ENCODE assay signal across 8 cellular contexts in genomic region chr1:5514519-5515183, GRCh38.
A peak's percentile ranks its signal among the peaks of the same experiment; 100 is the strongest.
DNase-seq lines count a peak whose midpoint lies in the region; ATAC-seq and TF ChIP-seq lines count a peak whose summit lies in the region.

No MANE protein-coding gene starts in this region.

- no peaks in the 10 kb centered on the region for H3K27me3 Mint-ChIP-seq in activated CD8-positive, alpha-beta T cell treated with anti-CD3 and anti-CD28 coated beads, Interleukin-2, amount 10 ng/mL, durations not matched to agents 7 days and 5 days (ENCODE audit: low read depth)

- DNase-seq in D341Med (ENCODE audit: low spot score), result peak; percentile 89
- DNase-seq in NCI-H748 (lab: John Stamatoyannopoulos, UW; ENCODE audit: unreplicated experiment), result peak; percentile 65
- DNase-seq in activated CD8-positive, alpha-beta T cell treated with anti-CD3 and anti-CD28 coated beads, Interleukin-2, amount 10 ng/mL, durations not matched to agents 7 days and 5 days, result peak; percentile 70
- peak; percentile 18 to 38 (median 23) for DNase-seq in effector memory CD4-positive, alpha-beta T cell
- peak; percentile 78 for DNase-seq in midbrain (lab: John Stamatoyannopoulos, UW)
- DNase-seq in stimulated activated CD8-positive, alpha-beta memory T cell treated with anti-CD3 and anti-CD28 coated beads, Interleukin-4, amount 100 ng/mL, for 48 hours, result peak; percentile 88

- no peak overlapping the region for H3K4me3 ChIP-seq in HEK293 (ENCODE audit: low read depth, low read length)
- no peak overlapping the region for H3K4me3 ChIP-seq in effector memory CD4-positive, alpha-beta T cell (ENCODE audit: insufficient read depth, low read depth, low read length, poor library complexity, severe bottlenecking)

- H3K4me1 ChIP-seq in HEK293 (ENCODE audit: control insufficient read depth, insufficient read depth, low read length), result no peaks in the 10 kb centered on the region
- peaks cover 3% of the 10 kb centered on the region for H3K4me1 ChIP-seq in effector memory CD4-positive, alpha-beta T cell (ENCODE audit: control insufficient read depth, insufficient read depth, low read length, poor library complexity, severe bottlenecking)

- no peaks in the 10 kb centered on the region for H3K9me3 ChIP-seq in HEK293 (ENCODE audit: control insufficient read depth, insufficient read depth, low read depth, low read length)
- no peaks in the 10 kb centered on the region for H3K9me3 ChIP-seq in effector memory CD4-positive, alpha-beta T cell (ENCODE audit: control insufficient read depth, low read length)

- POLR2A ChIA-PET in HEK293 (lab: Yijun Ruan, JAX), result no interaction called here
- POLR2A ChIA-PET in activated CD8-positive, alpha-beta T cell treated with anti-CD3 and anti-CD28 coated beads, Interleukin-2, amount 10 ng/mL, durations not matched to agents 7 days and 5 days (lab: Charles Lee), result no interaction called here

- no peaks in the 10 kb centered on the region for H3K9me3 Mint-ChIP-seq in activated CD8-positive, alpha-beta T cell treated with anti-CD3 and anti-CD28 coated beads, Interleukin-2, amount 10 ng/mL, durations not matched to agents 7 days and 5 days (ENCODE audit: insufficient read depth)

- H3K4me1 Mint-ChIP-seq in activated CD8-positive, alpha-beta T cell treated with anti-CD3 and anti-CD28 coated beads, Interleukin-2, amount 10 ng/mL, durations not matched to agents 7 days and 5 days (ENCODE audit: low read depth), result no peaks in the 10 kb centered on the region

- no peaks in the 10 kb centered on the region for H3K36me3 Mint-ChIP-seq in activated CD8-positive, alpha-beta T cell treated with anti-CD3 and anti-CD28 coated beads, Interleukin-2, amount 10 ng/mL, durations not matched to agents 7 days and 5 days (ENCODE audit: low read depth)

- H3K27me3 ChIP-seq in effector memory CD4-positive, alpha-beta T cell (replicated peaks; ENCODE audit: control insufficient read depth, insufficient read depth, low read length, poor library complexity, severe bottlenecking), result peaks cover 3% of the 10 kb centered on the region

- no peak overlapping the region for H3K27ac ChIP-seq in HEK293 (ENCODE audit: extremely low read depth, low read depth, low read length)
- no peak overlapping the region for H3K27ac ChIP-seq in effector memory CD4-positive, alpha-beta T cell (ENCODE audit: insufficient read depth, low read length, poor library complexity, severe bottlenecking)

- CTCF ChIA-PET in HEK293 (lab: Yijun Ruan, JAX), result interaction anchor here (0.5 to 2.0 kb wide), 20 partner anchors 8 to 805 kb away, joined by 3 to 5 read pairs (median 3); no protein-coding TSS in a partner anchor
- CTCF ChIA-PET in activated CD8-positive, alpha-beta T cell treated with anti-CD3 and anti-CD28 coated beads, Interleukin-2, amount 10 ng/mL, durations not matched to agents 7 days and 5 days (lab: Charles Lee), result interaction anchor here (0.7 to 2.0 kb wide), 12 partner anchors 8 to 231 kb away, joined by 3 to 10 read pairs (median 3); no protein-coding TSS in a partner anchor

- peak; percentile 63 for TF ChIP-seq CTCF in HEK293 (tag by site-specific recombination; IDR thresholded peaks at IDR 0.05)

- no peak overlapping the region for H3K4me3 Mint-ChIP-seq in activated CD8-positive, alpha-beta T cell treated with anti-CD3 and anti-CD28 coated beads, Interleukin-2, amount 10 ng/mL, durations not matched to agents 7 days and 5 days

- no peak overlapping the region for H3K27ac Mint-ChIP-seq in activated CD8-positive, alpha-beta T cell treated with anti-CD3 and anti-CD28 coated beads, Interleukin-2, amount 10 ng/mL, durations not matched to agents 7 days and 5 days

- peak; percentile 84 for ATAC-seq in activated CD8-positive, alpha-beta T cell treated with anti-CD3 and anti-CD28 coated beads, Interleukin-2, amount 10 ng/mL, durations not matched to agents 7 days and 5 days
- ATAC-seq in HG02852 (IDR thresholded peaks at IDR 0.05; ENCODE audit: unreplicated experiment), result no peak

- H3K36me3 ChIP-seq in HEK293 (ENCODE audit: control insufficient read depth in 2 of 2, insufficient read depth in 1 of 2, low read length in 2 of 2), result no peaks in the 10 kb centered on the region
- no peaks in the 10 kb centered on the region for H3K36me3 ChIP-seq in effector memory CD4-positive, alpha-beta T cell (ENCODE audit: control insufficient read depth, insufficient read depth, low read length)

TF ChIP-seq in HEK293, 187 proteins besides CTCF, POLR2A, EP300 and RAD21:
- TF ChIP-seq ZNF692 (tag by site-specific recombination; IDR thresholded peaks at IDR 0.05) (no peak), ZNF2 (tag by site-specific recombination; IDR thresholded peaks at IDR 0.05) (0 out of 2 replicates have a peak, but pooled peaks have one; percentile 23), ZNF10 (tag by site-specific recombination; IDR thresholded peaks at IDR 0.05) (peak; percentile 56; the same call in 1 of the 2 replicates)

Comparison
In these comparisons a context has a peak if more than half of its experiments do, and no peak if none do; other contexts are left out.
1. DNase-seq: peak in every context shown above with its lines; median percentile 89 in D341Med; 88 in stimulated activated CD8-positive, alpha-beta memory T cell treated with anti-CD3 and anti-CD28 coated beads, Interleukin-4, amount 100 ng/mL, for 48 hours; 78 in midbrain; 70 in activated CD8-positive, alpha-beta T cell treated with anti-CD3 and anti-CD28 coated beads, Interleukin-2, amount 10 ng/mL, durations not matched to agents 7 days and 5 days; 65 in NCI-H748; 23 in effector memory CD4-positive, alpha-beta T cell.